Comparison of ENCODE assay signal across 8 cellular contexts in genomic region chr2:233165895-233166661, GRCh38.
DNase-seq lines count a peak whose midpoint lies in the region; TF ChIP-seq lines count a peak whose summit lies in the region.

No MANE protein-coding gene starts in this region.

- no peak overlapping the region for H3K27ac ChIP-seq in colonic mucosa
- H3K27ac ChIP-seq in neuronal stem cell (replicated peaks; ENCODE audit: low read length) = no peak overlapping the region
- H3K27ac ChIP-seq in ovary = no peak overlapping the region

- H2BK120ac ChIP-seq in neuronal stem cell (ENCODE audit: low read depth, low read length) = peak overlapping the region; percentile 27

- H3K9me3 ChIP-seq in colonic mucosa = no peaks in the 10 kb centered on the region
- no peaks in the 10 kb centered on the region for H3K9me3 ChIP-seq in neuronal stem cell (replicated peaks in 1 of 2; ENCODE audit: control insufficient read depth in 2 of 2, insufficient read depth in 1 of 2, low read depth in 1 of 2, low read length in 2 of 2)
- no peaks in the 10 kb centered on the region for H3K9me3 ChIP-seq in ovary

- no peaks in the 10 kb centered on the region for H3K9me3 Mint-ChIP-seq in HFFc6

- no peak overlapping the region for H3K27ac Mint-ChIP-seq in HFFc6

- H4K8ac ChIP-seq in neuronal stem cell (ENCODE audit: low read depth, low read length) = no peak overlapping the region

- H3K4me3 ChIP-seq in colonic mucosa (no peak overlapping the region), neuronal stem cell (ENCODE audit: low read length in 2 of 2) (peak overlapping the region in 1 of 2 donors; percentile 50), ovary (no peak overlapping the region)

- H3K36me3 Mint-ChIP-seq in HFFc6 (ENCODE audit: low read depth) = no peaks in the 10 kb centered on the region

- no peak overlapping the region for H3K4ac ChIP-seq in neuronal stem cell (ENCODE audit: low read length)

- H3K23ac ChIP-seq in neuronal stem cell (ENCODE audit: low read depth, low read length, poor library complexity) = no peak overlapping the region

- H2BK12ac ChIP-seq in neuronal stem cell (ENCODE audit: low read length) = peak overlapping the region; percentile 61

- H3K27me3 ChIP-seq in colonic mucosa (no peaks in the 10 kb centered on the region), neuronal stem cell (ENCODE audit: control insufficient read depth in 3 of 3, insufficient read depth in 3 of 3, low read depth in 1 of 3, low read length in 3 of 3) (no peaks in the 10 kb centered on the region), ovary (no peaks in the 10 kb centered on the region)

- H3K4me1 ChIP-seq in colonic mucosa (peaks cover 5% of the 10 kb centered on the region), neuronal stem cell (ENCODE audit: control insufficient read depth in 2 of 2, insufficient read depth in 1 of 2, low read depth in 1 of 2, low read length in 2 of 2) (peaks cover 0 to 4% of the 10 kb centered on the region in 2 donors), ovary (ENCODE audit: insufficient read depth) (peaks cover 4% of the 10 kb centered on the region)

- no peak for TF ChIP-seq POLR2A in ovary (IDR thresholded peaks at IDR 0.05)

- H3K14ac ChIP-seq in neuronal stem cell (ENCODE audit: low read length) = peak overlapping the region; percentile 71

- peak overlapping the region; percentile 62 for H3K18ac ChIP-seq in neuronal stem cell (ENCODE audit: low read length)

- TF ChIP-seq CTCF in colonic mucosa (IDR thresholded peaks at IDR 0.05) (no peak), ovary (IDR thresholded peaks at IDR 0.05) (no peak), HFFc6 (IDR thresholded peaks at IDR 0.05) (no peak)

- no peak overlapping the region for H2BK15ac ChIP-seq in neuronal stem cell (ENCODE audit: low read length)

- H2AFZ ChIP-seq in neuronal stem cell (ENCODE audit: low read length) = peak overlapping the region; percentile 37

- DNase-seq in Daoy (ENCODE audit: low read depth) (peak; percentile 55), OCI-M1 (lab: John Stamatoyannopoulos, UW) (peak; percentile 97), colonic mucosa (peak; percentile 60), neuronal stem cell (ENCODE audit: low spot score) (no peak), NCI-H1436 treated with DMSO at 0.1 percent for 48 hours (lab: John Stamatoyannopoulos, UW) (no peak), ovary (no peak), HFFc6 (no peak), NCI-H510A treated with DMSO at 0.1 percent for 48 hours (lab: John Stamatoyannopoulos, UW) (no peak)

- H3K4me1 Mint-ChIP-seq in HFFc6 (ENCODE audit: low read depth) = no peaks in the 10 kb centered on the region

- TF ChIP-seq EP300 in ovary (IDR thresholded peaks at IDR 0.05) = no peak

- no peak overlapping the region for H2AK5ac ChIP-seq in neuronal stem cell (ENCODE audit: low read depth, low read length)

- H3K9ac ChIP-seq in colonic mucosa (ENCODE audit: low read depth in 2 of 2, low read length in 2 of 2) (no peak overlapping the region), neuronal stem cell (ENCODE audit: low read depth, low read length, poor library complexity) (no peak overlapping the region)

- H3K27me3 Mint-ChIP-seq in HFFc6 (ENCODE audit: insufficient read depth) = peaks cover 19% of the 10 kb centered on the region

- no CpG with 5 or more reads among the region's 19 CpGs for WGBS in neuronal stem cell (ENCODE audit: extremely low coverage in 2 of 2, insufficient read length in 2 of 2, insufficient replicate concordance in 1 of 2), 2 donors
- 26 to 35% (median 32%) methylated on average over 19 of the region's 19 CpGs for WGBS in ovary, 3 donors

- peak overlapping the region; percentile 70 for H2BK5ac ChIP-seq in neuronal stem cell (ENCODE audit: low read length)

- no peaks in the 10 kb centered on the region for H3K79me1 ChIP-seq in neuronal stem cell (ENCODE audit: low read depth, low read length)

- H3K36me3 ChIP-seq in colonic mucosa (no peaks in the 10 kb centered on the region), neuronal stem cell (replicated peaks in 1 of 2; ENCODE audit: control insufficient read depth in 2 of 2, insufficient read depth in 2 of 2, low read length in 2 of 2) (no peaks in the 10 kb centered on the region), ovary (no peaks in the 10 kb centered on the region)

- H3K4me3 Mint-ChIP-seq in HFFc6 = no peak overlapping the region

- H3K4me2 ChIP-seq in neuronal stem cell (ENCODE audit: insufficient read depth, low read length, poor library complexity, severe bottlenecking) = no peak overlapping the region

- no peak overlapping the region for H4K91ac ChIP-seq in neuronal stem cell (ENCODE audit: low read depth, low read length, poor library complexity)

- intact Hi-C loops in colonic mucosa (cut with DNase I) (no loop called here), ovary (cut with DNase I) (no loop called here)

Comparison
In these comparisons a context has a peak if more than half of its experiments do, and no peak if none do; other contexts are left out.
1. DNase-seq: peak in Daoy (single experiment), OCI-M1 (single experiment) and colonic mucosa (single experiment); none in neuronal stem cell (single experiment), NCI-H1436 treated with DMSO at 0.1 percent for 48 hours (single experiment), ovary (0 of 5), HFFc6 (single experiment) and NCI-H510A treated with DMSO at 0.1 percent for 48 hours (single experiment).